8 cellular contexts compared by ENCODE assay signal in genomic region chr12:68040450-68041075, GRCh38. TPM values are rescaled to one million over a fixed set of nuclear protein-coding genes. Genes with fewer than 3 reads are reported as not detected.
DNase-seq lines count a peak whose midpoint lies in the region; ATAC-seq and TF ChIP-seq lines count a peak whose summit lies in the region.

No MANE protein-coding gene starts in this region.

- TF ChIP-seq CTCF in colonic mucosa (IDR thresholded peaks at IDR 0.05) (peak; percentile 87), liver (IDR thresholded peaks at IDR 0.05; ENCODE audit: low read depth, low read length, missing input control) (peak; percentile 79)

- H3K4me3 ChIP-seq in colonic mucosa (no peak overlapping the region), liver (ENCODE audit: low read depth in 1 of 3, low read length in 3 of 3) (no peak overlapping the region)

- H3K27ac ChIP-seq in colonic mucosa (no peak overlapping the region), liver (ENCODE audit: low read depth in 1 of 2, low read length in 2 of 2) (no peak overlapping the region)

- H3K27me3 ChIP-seq in colonic mucosa = no peaks in the 10 kb centered on the region
- no peaks in the 10 kb centered on the region for H3K27me3 ChIP-seq in liver (ENCODE audit: control insufficient read depth in 4 of 4, insufficient read depth in 4 of 4, low read length in 3 of 4)

- intact Hi-C loops in colonic mucosa (cut with DNase I) = loop anchor here (5.0 kb wide), 1 partner anchor 277 kb away; no protein-coding TSS in a partner anchor

- DNase-seq in NOMO-1 treated with DMSO at 0.1 percent for 48 hours (lab: John Stamatoyannopoulos, UW; ENCODE audit: unreplicated experiment) = peak; percentile 39
- DNase-seq in NOMO-1 treated with dmso at 0.1 percent for 144 hours (lab: John Stamatoyannopoulos, UW; ENCODE audit: unreplicated experiment) = no peak
- peak; percentile 70 for DNase-seq in NCI-H460 (ENCODE audit: extremely low read depth, low read depth)
- peak; percentile 56 to 71 for DNase-seq in activated CD4-positive, alpha-beta T cell treated with anti-CD3 and anti-CD28 coated beads for 4 hours
- DNase-seq in colonic mucosa = peak; percentile 62
- DNase-seq in stimulated activated CD4-positive, alpha-beta T cell treated with anti-CD3 and anti-CD28 coated beads, TNF-alpha, amount 100 ng/mL, for 4 hours (ENCODE audit: low read depth in 3 of 3) = peak; percentile 19 to 57 (median 30)

- no peak overlapping the region for H3K9ac ChIP-seq in colonic mucosa (ENCODE audit: low read depth in 2 of 2, low read length in 2 of 2)
- H3K9ac ChIP-seq in liver (ENCODE audit: low read depth in 1 of 2, low read length in 2 of 2) = no peak overlapping the region

- peak; percentile 84 to 85 for TF ChIP-seq RAD21 in liver (IDR thresholded peaks at IDR 0.05)

- 30% methylated on average over 6 of the region's 6 CpGs for WGBS in liver

- H3K4me1 ChIP-seq in colonic mucosa (no peaks in the 10 kb centered on the region), liver (ENCODE audit: control insufficient read depth in 4 of 4, insufficient read depth in 4 of 4, low read length in 3 of 4) (no peaks in the 10 kb centered on the region)

- H3K36me3 ChIP-seq in colonic mucosa (no peaks in the 10 kb centered on the region), liver (ENCODE audit: control insufficient read depth in 4 of 4, insufficient read depth in 3 of 4, low read depth in 1 of 4, low read length in 3 of 4) (no peaks in the 10 kb centered on the region)

- peak; percentile 57 for ATAC-seq in HG03280 (IDR thresholded peaks at IDR 0.05; ENCODE audit: unreplicated experiment)

- H3K9me3 ChIP-seq in colonic mucosa (no peaks in the 10 kb centered on the region), liver (ENCODE audit: control insufficient read depth in 4 of 4, low read length in 3 of 4) (no peaks in the 10 kb centered on the region)

TF ChIP-seq in liver, 16 proteins besides CTCF, POLR2A, EP300 and RAD21:
- TF ChIP-seq YY1 (IDR thresholded peaks at IDR 0.05) (peak; percentile 52), FOXA2 (IDR thresholded peaks at IDR 0.05) (no peak)

RNA-seq across cellular contexts. Expression of gene IFNG-AS1, which starts 51.3 kb away (rescaled TPM):
- total RNA-seq in NCI-H460 (2014; rRNA removed; shearing (Covaris generic)) = not detected in 2 replicates
- not detected in 2 replicates for polyA plus RNA-seq in NCI-H460 (2014; cell fraction: nucleus; rRNA removed)
- total RNA-seq in colonic mucosa (not detected), liver (1 to 10 TPM in 1 of 2 donors, not detected in 1; 1.0 TPM)
- under 1 TPM in 1 of 2 donors, not detected in 1; 0.24 TPM for polyA plus RNA-seq in liver
